In the genomic region with DNA sequence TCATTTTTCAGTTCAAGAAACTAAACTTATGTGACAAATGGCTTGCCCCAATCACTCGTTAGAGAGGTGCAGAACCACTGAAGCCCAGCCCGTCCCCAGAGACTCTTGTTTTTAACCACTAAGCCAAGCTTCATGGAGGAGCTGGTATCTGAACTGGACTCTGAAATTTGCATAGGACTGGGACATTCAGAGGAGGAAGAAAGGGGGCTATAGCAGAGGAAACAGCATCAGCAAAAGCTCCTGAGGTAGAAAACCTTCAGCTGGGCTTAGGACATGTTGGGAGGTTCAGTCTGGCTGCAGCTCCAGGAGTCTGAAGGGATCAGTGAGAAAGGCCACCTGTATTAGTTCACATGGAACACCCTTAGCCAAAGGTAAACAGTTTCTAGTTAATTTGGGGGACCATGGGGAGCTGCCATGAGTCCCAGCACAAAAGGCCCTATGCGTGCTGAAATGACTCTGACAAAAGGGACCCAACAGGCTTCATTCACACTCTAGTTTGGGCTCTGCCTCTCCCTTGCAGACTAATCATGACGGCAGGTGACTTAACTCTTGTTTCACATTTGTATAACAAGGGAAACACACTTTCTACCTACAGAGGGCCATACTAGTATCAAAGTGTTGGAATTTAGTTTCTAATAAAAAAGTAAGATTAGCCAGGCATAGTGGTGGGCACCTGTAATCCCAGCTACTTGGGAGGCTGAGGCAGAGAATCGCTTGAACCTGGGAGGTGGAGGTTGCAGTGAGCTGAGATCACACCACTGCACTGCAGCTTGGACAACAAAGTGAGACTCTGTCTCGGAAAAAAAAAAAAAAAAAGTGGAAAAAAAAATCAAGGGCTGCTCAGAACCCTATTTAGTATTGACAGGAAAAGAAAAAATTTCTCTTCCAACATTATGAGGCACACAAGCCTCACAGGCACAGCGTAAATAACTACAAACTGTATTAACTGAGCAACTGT, we compare ENCODE assay signal across 1 cellular context.
TF ChIP-seq lines count a peak whose summit lies in the region.

No MANE protein-coding gene starts in this region.

TF ChIP-seq in GM23338, 12 proteins besides CTCF, POLR2A, EP300 and RAD21 (continued from another document):
- TF ChIP-seq, protein P1, sequence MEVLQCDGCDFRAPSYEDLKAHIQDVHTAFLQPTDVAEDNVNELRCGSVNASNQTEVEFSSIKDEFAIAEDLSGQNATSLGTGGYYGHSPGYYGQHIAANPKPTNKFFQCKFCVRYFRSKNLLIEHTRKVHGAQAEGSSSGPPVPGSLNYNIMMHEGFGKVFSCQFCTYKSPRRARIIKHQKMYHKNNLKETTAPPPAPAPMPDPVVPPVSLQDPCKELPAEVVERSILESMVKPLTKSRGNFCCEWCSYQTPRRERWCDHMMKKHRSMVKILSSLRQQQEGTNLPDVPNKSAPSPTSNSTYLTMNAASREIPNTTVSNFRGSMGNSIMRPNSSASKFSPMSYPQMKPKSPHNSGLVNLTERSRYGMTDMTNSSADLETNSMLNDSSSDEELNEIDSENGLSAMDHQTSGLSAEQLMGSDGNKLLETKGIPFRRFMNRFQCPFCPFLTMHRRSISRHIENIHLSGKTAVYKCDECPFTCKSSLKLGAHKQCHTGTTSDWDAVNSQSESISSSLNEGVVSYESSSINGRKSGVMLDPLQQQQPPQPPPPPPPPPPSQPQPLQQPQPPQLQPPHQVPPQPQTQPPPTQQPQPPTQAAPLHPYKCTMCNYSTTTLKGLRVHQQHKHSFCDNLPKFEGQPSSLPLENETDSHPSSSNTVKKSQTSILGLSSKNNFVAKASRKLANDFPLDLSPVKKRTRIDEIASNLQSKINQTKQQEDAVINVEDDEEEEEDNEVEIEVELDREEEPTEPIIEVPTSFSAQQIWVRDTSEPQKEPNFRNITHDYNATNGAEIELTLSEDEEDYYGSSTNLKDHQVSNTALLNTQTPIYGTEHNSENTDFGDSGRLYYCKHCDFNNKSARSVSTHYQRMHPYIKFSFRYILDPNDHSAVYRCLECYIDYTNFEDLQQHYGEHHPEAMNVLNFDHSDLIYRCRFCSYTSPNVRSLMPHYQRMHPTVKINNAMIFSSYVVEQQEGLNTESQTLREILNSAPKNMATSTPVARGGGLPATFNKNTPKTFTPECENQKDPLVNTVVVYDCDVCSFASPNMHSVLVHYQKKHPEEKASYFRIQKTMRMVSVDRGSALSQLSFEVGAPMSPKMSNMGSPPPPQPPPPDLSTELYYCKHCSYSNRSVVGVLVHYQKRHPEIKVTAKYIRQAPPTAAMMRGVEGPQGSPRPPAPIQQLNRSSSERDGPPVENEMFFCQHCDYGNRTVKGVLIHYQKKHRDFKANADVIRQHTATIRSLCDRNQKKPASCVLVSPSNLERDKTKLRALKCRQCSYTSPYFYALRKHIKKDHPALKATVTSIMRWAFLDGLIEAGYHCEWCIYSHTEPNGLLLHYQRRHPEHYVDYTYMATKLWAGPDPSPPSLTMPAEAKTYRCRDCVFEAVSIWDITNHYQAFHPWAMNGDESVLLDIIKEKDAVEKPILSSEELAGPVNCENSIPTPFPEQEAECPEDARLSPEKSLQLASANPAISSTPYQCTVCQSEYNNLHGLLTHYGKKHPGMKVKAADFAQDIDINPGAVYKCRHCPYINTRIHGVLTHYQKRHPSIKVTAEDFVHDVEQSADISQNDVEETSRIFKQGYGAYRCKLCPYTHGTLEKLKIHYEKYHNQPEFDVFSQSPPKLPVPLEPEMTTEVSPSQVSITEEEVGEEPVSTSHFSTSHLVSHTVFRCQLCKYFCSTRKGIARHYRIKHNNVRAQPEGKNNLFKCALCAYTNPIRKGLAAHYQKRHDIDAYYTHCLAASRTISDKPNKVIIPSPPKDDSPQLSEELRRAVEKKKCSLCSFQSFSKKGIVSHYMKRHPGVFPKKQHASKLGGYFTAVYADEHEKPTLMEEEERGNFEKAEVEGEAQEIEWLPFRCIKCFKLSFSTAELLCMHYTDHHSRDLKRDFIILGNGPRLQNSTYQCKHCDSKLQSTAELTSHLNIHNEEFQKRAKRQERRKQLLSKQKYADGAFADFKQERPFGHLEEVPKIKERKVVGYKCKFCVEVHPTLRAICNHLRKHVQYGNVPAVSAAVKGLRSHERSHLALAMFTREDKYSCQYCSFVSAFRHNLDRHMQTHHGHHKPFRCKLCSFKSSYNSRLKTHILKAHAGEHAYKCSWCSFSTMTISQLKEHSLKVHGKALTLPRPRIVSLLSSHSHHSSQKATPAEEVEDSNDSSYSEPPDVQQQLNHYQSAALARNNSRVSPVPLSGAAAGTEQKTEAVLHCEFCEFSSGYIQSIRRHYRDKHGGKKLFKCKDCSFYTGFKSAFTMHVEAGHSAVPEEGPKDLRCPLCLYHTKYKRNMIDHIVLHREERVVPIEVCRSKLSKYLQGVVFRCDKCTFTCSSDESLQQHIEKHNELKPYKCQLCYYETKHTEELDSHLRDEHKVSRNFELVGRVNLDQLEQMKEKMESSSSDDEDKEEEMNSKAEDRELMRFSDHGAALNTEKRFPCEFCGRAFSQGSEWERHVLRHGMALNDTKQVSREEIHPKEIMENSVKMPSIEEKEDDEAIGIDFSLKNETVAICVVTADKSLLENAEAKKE (CRISPR knock-in tag; IDR thresholded peaks at IDR 0.05): no peak
- TF ChIP-seq EZH2 (IDR thresholded peaks at IDR 0.05; ENCODE audit: low read depth, unreplicated experiment) (no peak), CREB1 (CRISPR knock-in tag; IDR thresholded peaks at IDR 0.05; ENCODE audit: low read depth) (no peak)
TF ChIP-seq in GM23338: peak in this region for 0.
